ENCODE assay signal across 8 cellular contexts in the genomic region with DNA sequence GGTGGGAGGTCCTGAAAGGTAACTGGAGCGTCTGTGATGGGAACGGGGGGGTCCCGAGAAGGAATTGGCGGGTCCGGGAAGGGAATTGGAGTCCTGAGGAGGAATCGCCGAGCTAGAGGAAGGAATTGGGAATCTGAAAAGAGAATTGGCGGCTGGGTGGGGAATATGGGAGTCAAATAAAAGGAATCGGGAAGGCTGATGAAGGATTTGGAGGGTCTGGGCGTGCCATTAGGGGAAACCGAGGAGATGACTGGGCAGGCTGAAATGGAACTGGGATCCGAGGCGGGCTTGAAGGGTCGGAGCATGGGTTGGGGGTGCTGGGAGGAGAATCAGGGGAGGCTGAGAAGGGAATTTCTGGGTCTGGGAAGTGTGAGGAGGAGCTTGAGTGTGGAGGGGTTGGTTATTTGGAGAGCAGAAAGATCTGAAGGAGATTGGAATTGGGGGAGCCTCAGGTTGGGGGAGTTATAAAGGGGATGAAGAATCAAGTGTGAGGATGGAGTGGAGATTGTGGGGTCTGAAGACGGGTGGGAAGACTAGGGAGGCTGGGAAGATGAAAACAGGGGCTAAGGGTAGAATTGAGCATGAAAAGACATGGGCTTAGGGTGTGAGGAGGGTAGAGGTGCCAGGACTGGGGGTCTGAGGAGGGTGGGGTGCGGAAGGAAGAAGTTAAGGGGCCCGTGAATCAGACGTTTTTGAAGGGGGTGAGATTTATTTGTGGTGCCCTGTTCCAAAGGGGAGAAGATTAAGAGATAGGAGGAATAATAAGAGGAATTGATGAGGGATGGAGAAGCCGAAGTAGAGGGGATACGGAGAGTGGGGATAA. TPM values are rescaled to one million over a fixed set of nuclear protein-coding genes. Genes with fewer than 3 reads are reported as not detected.
DNase-seq lines count a peak whose midpoint lies in the region; FAIRE-seq and TF ChIP-seq lines count a peak whose summit lies in the region.

No MANE protein-coding gene starts in this region.

- CTCF ChIA-PET in activated naive CD4-positive, alpha-beta T cell treated with anti-CD3 and anti-CD28 coated beads, Interleukin-2, amount 10 ng/mL, durations not matched to agents 7 days and 5 days (lab: Charles Lee) = interaction anchor here (1.2 to 2.4 kb wide), 3 partner anchors 11 to 281 kb away, joined by 3 to 9 read pairs (median 9); partner anchors contain the start of genes FAM98C, MRPS12 and SARS2

- H3K79me2 ChIP-seq in astrocyte (ENCODE audit: insufficient read depth, low read length) = peaks cover 57% of the 10 kb centered on the region

- WGBS in lower leg skin, 2 donors = 0 to 1% methylated on average over 20 of the region's 20 CpGs
- WGBS in tibial nerve, 2 donors = 0 to 1% methylated on average over 20 of the region's 20 CpGs

- no peak overlapping the region for H2AFZ ChIP-seq in astrocyte (ENCODE audit: low read depth, low read length)

- no peaks in the 10 kb centered on the region for H3K27me3 ChIP-seq in astrocyte (ENCODE audit: insufficient read depth, low read length)
- no peaks in the 10 kb centered on the region for H3K27me3 ChIP-seq in tibial nerve

- H3K4me3 Mint-ChIP-seq in activated naive CD4-positive, alpha-beta T cell treated with anti-CD3 and anti-CD28 coated beads, Interleukin-2, amount 10 ng/mL, durations not matched to agents 7 days and 5 days = peak overlapping the region; percentile 83
- peak overlapping the region; percentile 99 for H3K4me3 Mint-ChIP-seq in astrocyte (ENCODE audit: unreplicated experiment)

- TF ChIP-seq POLR2A in lower leg skin (IDR thresholded peaks at IDR 0.05) (no peak), tibial nerve (IDR thresholded peaks at IDR 0.05) (no peak)

- peaks cover 31% of the 10 kb centered on the region for H3K4me1 ChIP-seq in astrocyte (ENCODE audit: insufficient read depth, low read length)
- H3K4me1 ChIP-seq in tibial nerve = peaks cover 0 to 56% (median 37%) of the 10 kb centered on the region in 4 donors

- peaks cover 52% of the 10 kb centered on the region for H4K20me1 ChIP-seq in astrocyte (ENCODE audit: insufficient read depth, low read length)

- peak overlapping the region; percentile 64 for H3K27ac Mint-ChIP-seq in activated naive CD4-positive, alpha-beta T cell treated with anti-CD3 and anti-CD28 coated beads, Interleukin-2, amount 10 ng/mL, durations not matched to agents 7 days and 5 days
- peak overlapping the region; percentile 91 for H3K27ac Mint-ChIP-seq in astrocyte (ENCODE audit: unreplicated experiment)

- TF ChIP-seq CTCF in astrocyte (IDR thresholded peaks at IDR 0.05; ENCODE audit: insufficient read depth, low read depth, low read length) (no peak), lower leg skin (IDR thresholded peaks at IDR 0.05) (no peak), tibial nerve (IDR thresholded peaks at IDR 0.05) (no peak)

- no peak for TF ChIP-seq EP300 in tibial nerve (IDR thresholded peaks at IDR 0.05)

- H3K9me3 Mint-ChIP-seq in activated naive CD4-positive, alpha-beta T cell treated with anti-CD3 and anti-CD28 coated beads, Interleukin-2, amount 10 ng/mL, durations not matched to agents 7 days and 5 days = no peaks in the 10 kb centered on the region
- H3K9me3 Mint-ChIP-seq in astrocyte (ENCODE audit: unreplicated experiment) = peaks cover 2% of the 10 kb centered on the region

- peak; percentile 23 for DNase-seq in activated naive CD4-positive, alpha-beta T cell treated with anti-CD3 and anti-CD28 coated beads, Interleukin-2, amount 10 ng/mL, durations not matched to agents 7 days and 5 days
- no peak for DNase-seq in activated naive CD4-positive, alpha-beta T cell (lab: John Stamatoyannopoulos, UW)
- no peak for DNase-seq in astrocyte (ENCODE audit: low read depth)
- DNase-seq in lower leg skin (ENCODE audit: low spot score in 2 of 2) = no peak
- DNase-seq in tibial nerve (ENCODE audit: low spot score in 2 of 2) = no peak
- DNase-seq in SK-N-DZ (ENCODE audit: low spot score) = no peak
- DNase-seq in NCI-H1694 (lab: John Stamatoyannopoulos, UW) = no peak
- no peak for DNase-seq in NCI-H2196 treated with DMSO at 0.1 percent for 48 hours (lab: John Stamatoyannopoulos, UW; ENCODE audit: unreplicated experiment)

- H3K36me3 Mint-ChIP-seq in activated naive CD4-positive, alpha-beta T cell treated with anti-CD3 and anti-CD28 coated beads, Interleukin-2, amount 10 ng/mL, durations not matched to agents 7 days and 5 days = peaks cover 22% of the 10 kb centered on the region
- H3K36me3 Mint-ChIP-seq in astrocyte (ENCODE audit: low read depth, unreplicated experiment) = peaks cover 6% of the 10 kb centered on the region

- no peak for FAIRE-seq in astrocyte (lab: Jason Lieb, UNC)

- H3K4me3 ChIP-seq in astrocyte (ENCODE audit: insufficient read depth, low read depth, low read length) = peak overlapping the region; percentile 94
- H3K4me3 ChIP-seq in lower leg skin (ENCODE audit: low read depth, poor library complexity, severe bottlenecking) = peak overlapping the region; percentile 96
- H3K4me3 ChIP-seq in tibial nerve = peak overlapping the region; percentile 70 to 87 (median 84)

- H3K27me3 Mint-ChIP-seq in activated naive CD4-positive, alpha-beta T cell treated with anti-CD3 and anti-CD28 coated beads, Interleukin-2, amount 10 ng/mL, durations not matched to agents 7 days and 5 days = peaks cover 5% of the 10 kb centered on the region
- no peaks in the 10 kb centered on the region for H3K27me3 Mint-ChIP-seq in astrocyte (ENCODE audit: low read depth, unreplicated experiment)

- intact Hi-C loops in lower leg skin (cut with DNase I; ENCODE audit: low total_unique reads) = no loop called here

- H3K4me1 Mint-ChIP-seq in activated naive CD4-positive, alpha-beta T cell treated with anti-CD3 and anti-CD28 coated beads, Interleukin-2, amount 10 ng/mL, durations not matched to agents 7 days and 5 days = peaks cover 56% of the 10 kb centered on the region
- peaks cover 20% of the 10 kb centered on the region for H3K4me1 Mint-ChIP-seq in astrocyte (ENCODE audit: low read depth, unreplicated experiment)

- peak overlapping the region; percentile 100 for H3K9ac ChIP-seq in astrocyte (ENCODE audit: low read length)

- H3K9me3 ChIP-seq in astrocyte (ENCODE audit: insufficient read depth, low read depth, low read length) (no peaks in the 10 kb centered on the region), tibial nerve (no peaks in the 10 kb centered on the region)

- H3K36me3 ChIP-seq in astrocyte (ENCODE audit: insufficient read depth, low read length) (no peaks in the 10 kb centered on the region), tibial nerve (no peaks in the 10 kb centered on the region)

- H3K27ac ChIP-seq in astrocyte (ENCODE audit: low read depth, low read length) (peak overlapping the region; percentile 99), tibial nerve (peak overlapping the region; percentile 64 to 93 (median 92))

- H3K4me2 ChIP-seq in astrocyte (ENCODE audit: low read length) = peak overlapping the region; percentile 87

RNA-seq across cellular contexts. Expression of gene ACTN4, which starts 0.7 kb away (rescaled TPM):
- total RNA-seq in astrocyte (805 and 879 TPM in 2 replicates), lower leg skin (100 to 1,000 TPM; 411 to 572 (median 469) TPM), tibial nerve (100 to 1,000 TPM; 342 to 463 (median 382) TPM)
- 85.3 and 95.3 TPM in 2 replicates for polyA plus RNA-seq in SK-N-DZ (2014; cell fraction: cytosol; rRNA removed)
- 124 and 196 TPM in 2 replicates for polyA plus RNA-seq in SK-N-DZ (2014; cell fraction: nucleus; rRNA removed)

RNA-seq across cellular contexts. Expression of gene EIF3K, which starts 29.2 kb away (rescaled TPM):
- total RNA-seq in astrocyte = 222 and 229 TPM in 2 replicates
- total RNA-seq in lower leg skin = 100 to 1,000 TPM; 417 to 543 (median 453) TPM
- 100 to 1,000 TPM; 326 to 534 (median 466) TPM for total RNA-seq in tibial nerve
- 411 and 544 TPM in 2 replicates for polyA plus RNA-seq in SK-N-DZ (2014; cell fraction: cytosol; rRNA removed)
- polyA plus RNA-seq in SK-N-DZ (2014; cell fraction: nucleus; rRNA removed) = 281 and 323 TPM in 2 replicates

RNA-seq across cellular contexts. Expression of gene MAP4K1, which starts 30.4 kb away (rescaled TPM):
- total RNA-seq in astrocyte = 0.87 and 1.7 TPM in 2 replicates
- total RNA-seq in lower leg skin = 1 to 10 TPM in 3 of 4 donors, under 1 TPM in 1; 0.80 to 9.8 (median 5.6) TPM
- total RNA-seq in tibial nerve = 10 to 100 TPM in 1 of 4 donors, 1 to 10 TPM in 3; 2.5 to 10.0 (median 8.8) TPM
- polyA plus RNA-seq in SK-N-DZ (2014; cell fraction: cytosol; rRNA removed) = 6.8 and 22.6 TPM in 2 replicates
- polyA plus RNA-seq in SK-N-DZ (2014; cell fraction: nucleus; rRNA removed) = 15.9 and 17.5 TPM in 2 replicates
